ENCODE assay signal across 18 cellular contexts in the genomic region with DNA sequence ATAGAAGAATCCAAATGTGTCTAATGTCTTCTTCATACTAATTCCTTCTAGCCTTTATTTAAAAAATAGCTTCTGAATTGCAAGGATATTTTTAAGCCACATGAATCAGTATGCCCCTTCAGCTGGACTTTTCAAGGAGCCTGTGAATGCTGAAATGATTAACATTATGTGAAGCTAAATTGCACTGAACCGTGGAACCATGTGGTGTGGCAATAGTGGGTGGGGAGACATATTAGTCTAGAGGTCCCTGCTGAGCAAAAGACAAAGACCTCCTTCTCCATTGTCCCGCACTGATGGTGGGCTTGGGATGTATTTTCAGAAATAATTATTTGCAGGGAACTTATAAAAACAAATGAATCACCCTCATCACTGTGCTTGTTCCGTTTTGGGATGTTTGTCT.
DNase-seq lines count a peak whose midpoint lies in the region; ATAC-seq and TF ChIP-seq lines count a peak whose summit lies in the region.
"Had no signal": no experiment of that assay in that cellular context is flagged by ENCODE, and none has a peak within 500 bp of the region (broad histone marks: within the 10 kb centered on the region; RNA-seq: fewer than 3 reads in every experiment).

No MANE protein-coding gene starts in this region.

- H3K27me3 ChIP-seq in uterus = no peaks in the 10 kb centered on the region
- no peaks in the 10 kb centered on the region for H3K27me3 ChIP-seq in WERI-Rb-1 (ENCODE audit: insufficient read depth, low read depth, severe bottlenecking)
- H3K27me3 ChIP-seq: ovary had no signal

- H3K36me3 ChIP-seq in uterus (no peaks in the 10 kb centered on the region), WERI-Rb-1 (no peaks in the 10 kb centered on the region)
- H3K36me3 ChIP-seq: ovary had no signal

- DNase-seq in NCI-H2227 (lab: John Stamatoyannopoulos, UW; ENCODE audit: unreplicated experiment) (peak; percentile 1), NCI-H2227 treated with DMSO at 0.1 percent for 48 hours (lab: John Stamatoyannopoulos, UW) (no peak), choroid plexus epithelial cell (ENCODE audit: low read depth) (peak; percentile 69), left kidney (ENCODE audit: low read depth, low spot score) (peak; percentile 7), uterus (no peak), WERI-Rb-1 (no peak)
- DNase-seq in activated CD8-positive, alpha-beta memory T cell treated with anti-CD3 and anti-CD28 coated beads for 24 hours = no peak
- DNase-seq: CD8-positive, alpha-beta memory T cell; effector memory CD8-positive, alpha-beta T cell; HFFc6; NCI-H1436 treated with DMSO at 0.1 percent for 48 hours; NCI-H446; stimulated activated CD4-positive, alpha-beta T cell treated with anti-CD3 and anti-CD28 coated beads, Interleukin-12 subunit alpha, Interleukin-12 subunit beta, amount 100 ng/mL, for 4 hours; stimulated activated naive CD8-positive, alpha-beta T cell treated with anti-CD3 and anti-CD28 coated beads, Interleukin-15, amount 100 ng/mL, for 72 hours had no signal

- TF ChIP-seq CTCF in choroid plexus epithelial cell (conservative IDR thresholded peaks at IDR 0.05; ENCODE audit: low read depth, low read length) (no peak), uterus (IDR thresholded peaks at IDR 0.05) (no peak), WERI-Rb-1 (IDR thresholded peaks at IDR 0.05; ENCODE audit: low read depth, low read length) (no peak)

- H3K27ac ChIP-seq in uterus (peak overlapping the region; percentile 19 to 41), WERI-Rb-1 (no peak overlapping the region)
- H3K27ac ChIP-seq: 22Rv1, VCaP had no signal

- H3K9me3 ChIP-seq in uterus (no peaks in the 10 kb centered on the region), WERI-Rb-1 (ENCODE audit: severe bottlenecking) (no peaks in the 10 kb centered on the region)
- H3K9me3 ChIP-seq: ovary had no signal

- no peak for TF ChIP-seq POLR2A in uterus (IDR thresholded peaks at IDR 0.05)

- H3K4me1 ChIP-seq in uterus = no peaks in the 10 kb centered on the region

- no peak for ATAC-seq in activated CD4-positive, CD25-positive, alpha-beta regulatory T cell treated with anti-CD3 and anti-CD28 coated beads, Interleukin-2, amount 50 U/mL, for 24 hours
- ATAC-seq: effector memory CD8-positive, alpha-beta T cell; stimulated activated naive CD8-positive, alpha-beta T cell treated with anti-CD3 and anti-CD28 coated beads, Interleukin-15, amount 100 ng/mL, for 72 hours had no signal

- H3K4me3 ChIP-seq in choroid plexus epithelial cell (ENCODE audit: low read depth, low read length) (no peak overlapping the region), uterus (no peak overlapping the region), WERI-Rb-1 (ENCODE audit: low read depth, low read length) (no peak overlapping the region)
- H3K4me3 ChIP-seq: ovary had no signal

- intact Hi-C loops in uterus (cut with DNase I; ENCODE audit: low total_unique reads) = no loop called here

Comparison
In these comparisons a context has a peak if more than half of its experiments do, and no peak if none do; other contexts are left out.
1. DNase-seq: peak in NCI-H2227 (single experiment), choroid plexus epithelial cell (single experiment) and left kidney (single experiment); none in NCI-H2227 treated with DMSO at 0.1 percent for 48 hours (single experiment), uterus (0 of 2), activated CD8-positive, alpha-beta memory T cell treated with anti-CD3 and anti-CD28 coated beads for 24 hours (single experiment) and WERI-Rb-1 (single experiment).